20 cellular contexts compared by ENCODE assay signal in genomic region chr16:76222087-76222486, GRCh38. TPM values are rescaled to one million over a fixed set of nuclear protein-coding genes. Genes with fewer than 3 reads are reported as not detected.
DNase-seq lines count a peak whose midpoint lies in the region; TF ChIP-seq lines count a peak whose summit lies in the region.
"Had no signal": no experiment of that assay in that cellular context is flagged by ENCODE, and none has a peak within 500 bp of the region (broad histone marks: within the 10 kb centered on the region; RNA-seq: fewer than 3 reads in every experiment).

No MANE protein-coding gene starts in this region.

- H3K4me3 Mint-ChIP-seq in nephron progenitor cell = no peak overlapping the region
- H3K4me3 Mint-ChIP-seq: CD14-positive monocyte had no signal

- H3K27me3 ChIP-seq in Peyer's patch = no peaks in the 10 kb centered on the region
- H3K27me3 ChIP-seq: MG63 had no signal

- H3K36me3 ChIP-seq in Peyer's patch = no peaks in the 10 kb centered on the region
- H3K36me3 ChIP-seq: MG63 had no signal

- H3K27ac ChIP-seq in Peyer's patch = no peak overlapping the region
- H3K27ac ChIP-seq in RWPE1 = no peak overlapping the region
- H3K27ac ChIP-seq: KMS-11 had no signal

- H3K9me3 ChIP-seq in Peyer's patch = no peaks in the 10 kb centered on the region
- H3K9me3 ChIP-seq: MG63 had no signal

- H3K4me1 Mint-ChIP-seq in nephron progenitor cell = peaks cover 35% of the 10 kb centered on the region
- H3K4me1 Mint-ChIP-seq: CD14-positive monocyte had no signal

- TF ChIP-seq CTCF in nephron progenitor cell (IDR thresholded peaks at IDR 0.05) (no peak), Peyer's patch (IDR thresholded peaks at IDR 0.05) (no peak), RWPE1 (conservative IDR thresholded peaks at IDR 0.05; ENCODE audit: low read depth) (no peak)

- no peak for TF ChIP-seq POLR2A in Peyer's patch (IDR thresholded peaks at IDR 0.05)

- H3K4me1 ChIP-seq in Peyer's patch = no peaks in the 10 kb centered on the region

- H3K4me3 ChIP-seq in Peyer's patch = no peak overlapping the region
- H3K4me3 ChIP-seq: MG63 had no signal

- no peaks in the 10 kb centered on the region for H3K36me3 Mint-ChIP-seq in nephron progenitor cell (ENCODE audit: low read depth)
- H3K36me3 Mint-ChIP-seq: CD14-positive monocyte had no signal

- H3K27ac Mint-ChIP-seq in nephron progenitor cell = peak overlapping the region; percentile 70
- H3K27ac Mint-ChIP-seq: CD14-positive monocyte had no signal

- CTCF ChIA-PET in RWPE1 (lab: Yijun Ruan, JAX) = no interaction called here

- H3K9me3 Mint-ChIP-seq in nephron progenitor cell = no peaks in the 10 kb centered on the region

- DNase-seq in ELF-1 (ENCODE audit: low read depth, low spot score) = peak; percentile 19
- DNase-seq in NCI-H146 (lab: John Stamatoyannopoulos, UW) = peak; percentile 42
- DNase-seq in islet precursor cell = peak; percentile 71
- no peak for DNase-seq in nephron progenitor cell
- no peak for DNase-seq in Peyer's patch
- DNase-seq in RWPE1 (ENCODE audit: low spot score) = no peak
- DNase-seq in NCI-H510A (lab: John Stamatoyannopoulos, UW) = no peak
- DNase-seq: GOT3, MG63, NCI-H1048, NCI-H1436 treated with DMSO at 0.1 percent for 48 hours, NCI-H2081, NCI-H446 treated with DMSO at 0.1 percent for 48 hours, NCI-H774, OCI-M1, SHP77 treated with DMSO at 0.1 percent for 48 hours, T-helper 2 cell had no signal

- POLR2A ChIA-PET in RWPE1 (lab: Yijun Ruan, JAX; ENCODE audit: low non-redundant PET) = no interaction called here

- H3K27me3 Mint-ChIP-seq in nephron progenitor cell (ENCODE audit: low read depth, poor library complexity) = no peaks in the 10 kb centered on the region

RNA-seq across cellular contexts. Expression of gene CNTNAP4, which starts 55.1 kb away (rescaled TPM):
- total RNA-seq in Peyer's patch = not detected
- total RNA-seq: RPMI7951 had no signal

Comparison
In these comparisons a context has a peak if more than half of its experiments do, and no peak if none do; other contexts are left out.
1. DNase-seq: peak in ELF-1 (single experiment), NCI-H146 (single experiment) and islet precursor cell (single experiment); none in nephron progenitor cell (single experiment), Peyer's patch (0 of 3), RWPE1 (single experiment) and NCI-H510A (single experiment).